ENCODE assay signal across 21 cellular contexts in the genomic region with DNA sequence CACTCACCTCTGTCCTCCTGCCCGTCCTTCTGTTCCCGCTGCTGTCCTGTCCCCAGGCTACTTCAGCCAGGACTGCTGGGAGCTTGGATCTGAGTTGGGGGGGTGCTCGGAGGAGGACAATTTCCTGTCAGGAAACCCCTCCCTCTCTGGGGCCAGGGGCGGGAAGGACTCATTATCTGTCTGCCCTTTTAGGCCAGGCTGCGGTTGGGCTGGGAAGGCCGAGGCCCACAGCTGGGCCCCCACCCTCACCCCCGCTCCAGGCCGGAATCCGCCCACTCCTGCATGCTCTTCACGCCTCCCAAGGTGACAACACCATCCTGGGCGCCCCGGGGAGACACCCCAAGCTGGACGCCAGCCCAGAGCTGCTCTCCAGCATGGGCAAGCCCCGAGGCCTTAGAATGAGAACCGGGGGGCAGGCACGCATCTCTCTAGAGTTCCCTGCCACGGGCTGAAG. TPM values are rescaled to one million over a fixed set of nuclear protein-coding genes. Genes with fewer than 3 reads are reported as not detected.
DNase-seq lines count a peak whose midpoint lies in the region; ATAC-seq and TF ChIP-seq lines count a peak whose summit lies in the region.
"Had no signal": no experiment of that assay in that cellular context is flagged by ENCODE, and none has a peak within 500 bp of the region (broad histone marks: within the 10 kb centered on the region; RNA-seq: fewer than 3 reads in every experiment).

A gene (minus strand): TSS at position 74 of the 454 bp plus-strand sequence. CDS start 6,362 bp downstream, outside the sequence.

- 65% methylated on average over 11 of the region's 17 CpGs for WGBS in esophagus muscularis mucosa

- H3K27me3 Mint-ChIP-seq in activated naive CD4-positive, alpha-beta T cell treated with anti-CD3 and anti-CD28 coated beads, Interleukin-2, amount 10 ng/mL, durations not matched to agents 7 days and 5 days, result peaks cover 57% of the 10 kb centered on the region
- H3K27me3 Mint-ChIP-seq in activated naive CD4-positive, alpha-beta T cell treated with anti-CD3 and anti-CD28 coated beads for 36 hours (ENCODE audit: low read depth), result peaks cover 10% of the 10 kb centered on the region
- peaks cover 20% of the 10 kb centered on the region for H3K27me3 Mint-ChIP-seq in type B pancreatic cell

- H3K27ac Mint-ChIP-seq in activated naive CD4-positive, alpha-beta T cell treated with anti-CD3 and anti-CD28 coated beads, Interleukin-2, amount 10 ng/mL, durations not matched to agents 7 days and 5 days, result peak within 1 kb of the TSS; percentile 30
- no peak within 1 kb of the TSS for H3K27ac Mint-ChIP-seq in activated naive CD4-positive, alpha-beta T cell treated with anti-CD3 and anti-CD28 coated beads for 36 hours
- no peak within 1 kb of the TSS for H3K27ac Mint-ChIP-seq in type B pancreatic cell
- H3K27ac Mint-ChIP-seq: activated naive CD8-positive, alpha-beta T cell treated with anti-CD3 and anti-CD28 coated beads for 36 hours had no signal

- H3K9me3 Mint-ChIP-seq in activated naive CD4-positive, alpha-beta T cell treated with anti-CD3 and anti-CD28 coated beads, Interleukin-2, amount 10 ng/mL, durations not matched to agents 7 days and 5 days, result no peaks in the 10 kb centered on the region
- H3K9me3 Mint-ChIP-seq in activated naive CD4-positive, alpha-beta T cell treated with anti-CD3 and anti-CD28 coated beads for 36 hours, result no peaks in the 10 kb centered on the region
- H3K9me3 Mint-ChIP-seq in type B pancreatic cell, result no peaks in the 10 kb centered on the region
- H3K9me3 Mint-ChIP-seq: activated naive CD8-positive, alpha-beta T cell treated with anti-CD3 and anti-CD28 coated beads for 36 hours; CD4-positive, alpha-beta memory T cell had no signal

- H3K36me3 Mint-ChIP-seq in activated naive CD4-positive, alpha-beta T cell treated with anti-CD3 and anti-CD28 coated beads, Interleukin-2, amount 10 ng/mL, durations not matched to agents 7 days and 5 days, result no peaks in the 10 kb centered on the region
- no peaks in the 10 kb centered on the region for H3K36me3 Mint-ChIP-seq in activated naive CD4-positive, alpha-beta T cell treated with anti-CD3 and anti-CD28 coated beads for 36 hours (ENCODE audit: low read depth)
- no peaks in the 10 kb centered on the region for H3K36me3 Mint-ChIP-seq in type B pancreatic cell
- H3K36me3 Mint-ChIP-seq: activated naive CD8-positive, alpha-beta T cell treated with anti-CD3 and anti-CD28 coated beads for 36 hours; CD4-positive, alpha-beta memory T cell had no signal

- no peaks in the 10 kb centered on the region for H3K9me3 ChIP-seq in esophagus muscularis mucosa
- H3K9me3 ChIP-seq: colonic mucosa, pancreas, transverse colon had no signal

- TF ChIP-seq EP300 in esophagus muscularis mucosa (IDR thresholded peaks at IDR 0.05), result no peak

- no peak within 1 kb of the TSS for H3K4me3 Mint-ChIP-seq in activated naive CD4-positive, alpha-beta T cell treated with anti-CD3 and anti-CD28 coated beads, Interleukin-2, amount 10 ng/mL, durations not matched to agents 7 days and 5 days
- no peak within 1 kb of the TSS for H3K4me3 Mint-ChIP-seq in activated naive CD4-positive, alpha-beta T cell treated with anti-CD3 and anti-CD28 coated beads for 36 hours
- H3K4me3 Mint-ChIP-seq in type B pancreatic cell, result peak within 1 kb of the TSS; percentile 39
- H3K4me3 Mint-ChIP-seq: activated naive CD8-positive, alpha-beta T cell treated with anti-CD3 and anti-CD28 coated beads for 36 hours; CD4-positive, alpha-beta memory T cell had no signal

- ATAC-seq in GM19351 (IDR thresholded peaks at IDR 0.05; ENCODE audit: unreplicated experiment), result no peak
- ATAC-seq: pancreas had no signal

- intact Hi-C loops in activated naive CD4-positive, alpha-beta T cell treated with anti-CD3 and anti-CD28 coated beads for 36 hours (cut with micrococcal nuclease), result loop anchor here (5.0 kb wide), 1 partner anchor 188 kb away; no protein-coding TSS in a partner anchor
- intact Hi-C loops in esophagus muscularis mucosa (cut with DNase I), result no loop called here

- TF ChIP-seq CTCF in esophagus muscularis mucosa (IDR thresholded peaks at IDR 0.05), result no peak
- no peak for TF ChIP-seq CTCF in type B pancreatic cell (conservative IDR thresholded peaks at IDR 0.05)

- no peak for TF ChIP-seq POLR2A in esophagus muscularis mucosa (IDR thresholded peaks at IDR 0.05; ENCODE audit: low read depth)

- peaks cover 0 to 8% (median 0%) of the 10 kb centered on the region in 4 donors for H3K27me3 ChIP-seq in esophagus muscularis mucosa
- H3K27me3 ChIP-seq: colonic mucosa, pancreas, transverse colon had no signal

- peaks cover 14 to 24% (median 14%) of the 10 kb centered on the region in 4 donors for H3K4me1 ChIP-seq in esophagus muscularis mucosa
- H3K4me1 ChIP-seq: pancreas had no signal

- CTCF ChIA-PET in activated naive CD4-positive, alpha-beta T cell treated with anti-CD3 and anti-CD28 coated beads, Interleukin-2, amount 10 ng/mL, durations not matched to agents 7 days and 5 days (lab: Charles Lee), result interaction anchor here (0.6 kb wide), 1 partner anchor 172 kb away, joined by 3 read pairs; no protein-coding TSS in a partner anchor
- CTCF ChIA-PET in activated naive CD4-positive, alpha-beta T cell treated with anti-CD3 and anti-CD28 coated beads for 36 hours (lab: Charles Lee), result interaction anchor here (0.9 kb wide), 1 partner anchor 92 kb away, joined by 3 read pairs; no protein-coding TSS in a partner anchor

- peaks cover 10% of the 10 kb centered on the region for H3K4me1 Mint-ChIP-seq in activated naive CD4-positive, alpha-beta T cell treated with anti-CD3 and anti-CD28 coated beads, Interleukin-2, amount 10 ng/mL, durations not matched to agents 7 days and 5 days
- peaks cover 2% of the 10 kb centered on the region for H3K4me1 Mint-ChIP-seq in activated naive CD4-positive, alpha-beta T cell treated with anti-CD3 and anti-CD28 coated beads for 36 hours (ENCODE audit: low read depth)
- H3K4me1 Mint-ChIP-seq in type B pancreatic cell (ENCODE audit: unreplicated experiment), result peaks cover 11% of the 10 kb centered on the region
- H3K4me1 Mint-ChIP-seq: activated naive CD8-positive, alpha-beta T cell treated with anti-CD3 and anti-CD28 coated beads for 36 hours had no signal

- no peak for DNase-seq in activated naive CD4-positive, alpha-beta T cell treated with anti-CD3 and anti-CD28 coated beads, Interleukin-2, amount 10 ng/mL, durations not matched to agents 7 days and 5 days
- DNase-seq in activated naive CD4-positive, alpha-beta T cell treated with anti-CD3 and anti-CD28 coated beads for 36 hours, result no peak
- DNase-seq in esophagus muscularis mucosa (ENCODE audit: extremely low spot score) (no peak), lung microvascular endothelial cell (ENCODE audit: low read depth in 2 of 2) (peak; percentile 35 to 39), type B pancreatic cell (ENCODE audit: extremely low spot score, unreplicated experiment) (no peak), NCI-H2171 treated with DMSO at 0.1 percent for 48 hours (lab: John Stamatoyannopoulos, UW) (no peak)
- DNase-seq in stimulated activated CD4-positive, alpha-beta T cell treated with anti-CD3 and anti-CD28 coated beads, Interleukin-15, amount 100 ng/mL, for 24 hours, result no peak
- DNase-seq: activated CD4-positive, alpha-beta T cell treated with anti-CD3 and anti-CD28 coated beads for 1 hour; activated naive CD8-positive, alpha-beta T cell treated with anti-CD3 and anti-CD28 coated beads for 36 hours; CD4-positive, alpha-beta memory T cell; colonic mucosa; hypothalamus; Kasumi-1; NCI-H69; RPMI8226; transverse colon had no signal

- no peaks in the 10 kb centered on the region for H3K36me3 ChIP-seq in esophagus muscularis mucosa
- H3K36me3 ChIP-seq: colonic mucosa, pancreas, transverse colon had no signal

- peak within 1 kb of the TSS; percentile 1 to 28 (median 16) for H3K4me3 ChIP-seq in esophagus muscularis mucosa
- H3K4me3 ChIP-seq: colonic mucosa, pancreas, transverse colon had no signal

- H3K27ac ChIP-seq in esophagus muscularis mucosa (replicated peaks in 1 of 4), result peak within 1 kb of the TSS in 1 of 4 donors; percentile 54
- H3K27ac ChIP-seq: 22Rv1, colonic mucosa, pancreas had no signal

RNA-seq across cellular contexts. Expression of the gene that starts here (rescaled TPM):
- not detected for total RNA-seq in activated naive CD4-positive, alpha-beta T cell treated with anti-CD3 and anti-CD28 coated beads for 36 hours
- 1 to 10 TPM in 3 of 4 donors, under 1 TPM in 1; 0.42 to 3.6 (median 2.5) TPM for total RNA-seq in esophagus muscularis mucosa
- total RNA-seq in lung microvascular endothelial cell, result 0.20 and 0.44 TPM in 2 replicates
- total RNA-seq in type B pancreatic cell (ENCODE audit: low replicate concordance), result 0.60 TPM in 1 of 2 replicates, not detected in the other
- total RNA-seq: activated naive CD8-positive, alpha-beta T cell treated with anti-CD3 and anti-CD28 coated beads for 36 hours; CD4-positive, alpha-beta memory T cell; G401; T-helper 1 cell treated with Interleukin-12 subunit alpha and Interleukin-12 subunit beta and Interleukin-4 antibody, amounts not matched to agents 30 ng/mL and 1 ng/mL, for 36 hours had no signal

Comparison
In these comparisons a context has a peak if more than half of its experiments do, and no peak if none do; other contexts are left out.
1. Peak in DNase-seq in lung microvascular endothelial cell; RNA of the gene not detected or under 1 TPM.